ENCODE assay signal across 23 cellular contexts in the genomic region with DNA sequence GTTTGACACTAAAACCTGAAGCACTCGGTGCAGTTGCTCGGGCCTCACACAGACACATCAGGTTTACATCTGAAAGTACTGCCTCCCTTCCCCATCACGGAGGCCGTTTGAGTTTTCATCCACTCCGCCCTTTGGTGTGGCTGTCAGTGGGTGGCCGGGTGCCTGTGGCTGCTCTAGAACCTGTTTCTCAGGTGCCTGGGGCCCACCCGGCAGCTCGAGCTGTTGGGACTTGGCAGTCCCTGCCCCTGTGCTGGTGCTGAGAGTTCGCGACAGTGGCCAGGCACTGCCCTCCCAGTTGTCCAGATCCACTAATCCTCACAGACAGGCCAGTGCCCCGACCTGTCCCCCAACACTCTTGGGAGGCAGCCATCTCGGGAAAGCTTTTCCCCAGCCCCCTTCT. TPM values are rescaled to one million over a fixed set of nuclear protein-coding genes. Genes with fewer than 3 reads are reported as not detected.
A peak's percentile ranks its signal among the peaks of the same experiment; 100 is the strongest.
DNase-seq lines count a peak whose midpoint lies in the region; ATAC-seq, FAIRE-seq and TF ChIP-seq lines count a peak whose summit lies in the region.
"Had no signal": no experiment of that assay in that cellular context is flagged by ENCODE, and none has a peak within 500 bp of the region (broad histone marks: within the 10 kb centered on the region; RNA-seq: fewer than 3 reads in every experiment).

No MANE protein-coding gene starts in this region.

- no peaks in the 10 kb centered on the region for H3K27me3 Mint-ChIP-seq in activated naive CD8-positive, alpha-beta T cell treated with anti-CD3 and anti-CD28 coated beads for 36 hours
- H3K27me3 Mint-ChIP-seq in activated naive CD8-positive, alpha-beta T cell treated with anti-CD3 and anti-CD28 coated beads, Interleukin-2, amount 50 U/mL, for 24 hours: no peaks in the 10 kb centered on the region

- TF ChIP-seq CTCF in upper lobe of right lung (IDR thresholded peaks at IDR 0.05): no peak
- TF ChIP-seq CTCF in A673 (conservative IDR thresholded peaks at IDR 0.05; ENCODE audit: low read depth, low read length): no peak

- H3K27ac ChIP-seq in mucosa of rectum (ENCODE audit: low read depth in 2 of 2, low read length in 2 of 2): peak overlapping the region; percentile 36 to 58
- H3K27ac ChIP-seq in upper lobe of right lung: peak overlapping the region; percentile 36
- no peak overlapping the region for H3K27ac ChIP-seq in A673 (ENCODE audit: low read depth, low read length, poor library complexity, severe bottlenecking)
- H3K27ac ChIP-seq: cardiac muscle cell, esophagus muscularis mucosa, left lung, ovary, SK-N-MC had no signal

- H3K27me3 ChIP-seq in mucosa of rectum (ENCODE audit: control insufficient read depth in 2 of 2, insufficient read depth in 2 of 2, low read length in 2 of 2) (no peaks in the 10 kb centered on the region), upper lobe of right lung (no peaks in the 10 kb centered on the region), A673 (replicated peaks; ENCODE audit: insufficient read depth, low read depth, low read length, poor library complexity) (no peaks in the 10 kb centered on the region)
- H3K27me3 ChIP-seq: cardiac muscle cell, dorsolateral prefrontal cortex, esophagus muscularis mucosa, left lung, ovary had no signal

- DNase-seq in activated naive CD8-positive, alpha-beta T cell treated with anti-CD3 and anti-CD28 coated beads for 36 hours: no peak
- DNase-seq in activated naive CD8-positive, alpha-beta T cell treated with anti-CD3 and anti-CD28 coated beads, Interleukin-2, amount 50 U/mL, for 24 hours: no peak
- DNase-seq in T47D (ENCODE audit: low read depth in 1 of 2, low spot score in 1 of 2): peak; percentile 31 to 50
- peak; percentile 64 for DNase-seq in upper lobe of right lung
- DNase-seq in GM19239 (ENCODE audit: insufficient read length, low spot score): no peak
- DNase-seq in A673 (ENCODE audit: low spot score): no peak
- DNase-seq: DMS153; NCI-H1694; stimulated activated CD4-positive, alpha-beta T cell treated with anti-CD3 and anti-CD28 coated beads, Interleukin-1b, Interleukin-23, amount 100 ng/mL, for 48 hours; stimulated activated naive CD8-positive, alpha-beta T cell treated with anti-CD3 and anti-CD28 coated beads, Interleukin-15, Interleukin-2, amounts not matched to agents 100 U/mL and 50 U/mL, for 24 hours; T-helper 9 cell had no signal

- peaks cover 6% of the 10 kb centered on the region for H3K36me3 Mint-ChIP-seq in activated naive CD8-positive, alpha-beta T cell treated with anti-CD3 and anti-CD28 coated beads for 36 hours
- peaks cover 14% of the 10 kb centered on the region for H3K36me3 Mint-ChIP-seq in activated naive CD8-positive, alpha-beta T cell treated with anti-CD3 and anti-CD28 coated beads, Interleukin-2, amount 50 U/mL, for 24 hours (ENCODE audit: low read depth)

- POLR2A ChIA-PET in A673 (lab: Charles Lee; ENCODE audit: low non-redundant PET): interaction anchor here (0.6 kb wide), 1 partner anchor 170 kb away, joined by 14 read pairs; no protein-coding TSS in a partner anchor

- H3K36me3 ChIP-seq in mucosa of rectum (ENCODE audit: control insufficient read depth in 2 of 2, insufficient read depth in 2 of 2, low read length in 2 of 2): peaks cover 32 to 48% of the 10 kb centered on the region in 2 donors
- H3K36me3 ChIP-seq in upper lobe of right lung: peaks cover 66% of the 10 kb centered on the region
- H3K36me3 ChIP-seq in A673 (ENCODE audit: insufficient read depth, low read length, poor library complexity, severe bottlenecking): peaks cover 37% of the 10 kb centered on the region
- H3K36me3 ChIP-seq: ovary had no signal

- in situ Hi-C loops in T47D (cut with HindIII; ENCODE audit: low pct_unique_long_range_greater_than_20kb, low sequenced_read_pairs): no loop called here

- no peak for FAIRE-seq in GM19239 (lab: Jason Lieb, UNC)
- FAIRE-seq: A204.1 had no signal

- peaks cover 17 to 20% of the 10 kb centered on the region in 2 donors for H3K4me1 ChIP-seq in mucosa of rectum (ENCODE audit: control insufficient read depth in 2 of 2, insufficient read depth in 2 of 2, low read length in 2 of 2)
- peaks cover 43% of the 10 kb centered on the region for H3K4me1 ChIP-seq in upper lobe of right lung
- peaks cover 26% of the 10 kb centered on the region for H3K4me1 ChIP-seq in A673 (ENCODE audit: insufficient read depth, low read length, poor library complexity, severe bottlenecking)

- H3K9me3 Mint-ChIP-seq in activated naive CD8-positive, alpha-beta T cell treated with anti-CD3 and anti-CD28 coated beads for 36 hours: no peaks in the 10 kb centered on the region
- H3K9me3 Mint-ChIP-seq in activated naive CD8-positive, alpha-beta T cell treated with anti-CD3 and anti-CD28 coated beads, Interleukin-2, amount 50 U/mL, for 24 hours: no peaks in the 10 kb centered on the region

- intact Hi-C loops in upper lobe of right lung (cut with DNase I): no loop called here
- intact Hi-C loops in A673 (cut with micrococcal nuclease; ENCODE audit: unreplicated experiment): no loop called here

- no TSS peak for BruUV-seq in A673 (replicated peaks; lab: Mats Ljungman, UMichigan)

- H3K9me3 ChIP-seq in mucosa of rectum (ENCODE audit: control insufficient read depth in 2 of 2, low read length in 2 of 2): no peaks in the 10 kb centered on the region
- no peaks in the 10 kb centered on the region for H3K9me3 ChIP-seq in upper lobe of right lung
- H3K9me3 ChIP-seq in A673 (ENCODE audit: low read depth, low read length, poor library complexity, severe bottlenecking): no peaks in the 10 kb centered on the region
- H3K9me3 ChIP-seq: esophagus muscularis mucosa, left lung, ovary had no signal

- H3K4me3 ChIP-seq in mucosa of rectum (ENCODE audit: low read length in 2 of 2): no peak overlapping the region
- H3K4me3 ChIP-seq in upper lobe of right lung: no peak overlapping the region
- H3K4me3 ChIP-seq in A673 (ENCODE audit: low read depth, low read length, poor library complexity, severe bottlenecking): no peak overlapping the region
- H3K4me3 ChIP-seq: cardiac muscle cell, dorsolateral prefrontal cortex, esophagus muscularis mucosa, left lung, ovary, SK-N-MC had no signal

- H3K4me1 Mint-ChIP-seq in activated naive CD8-positive, alpha-beta T cell treated with anti-CD3 and anti-CD28 coated beads for 36 hours: no peaks in the 10 kb centered on the region
- peaks cover 10% of the 10 kb centered on the region for H3K4me1 Mint-ChIP-seq in activated naive CD8-positive, alpha-beta T cell treated with anti-CD3 and anti-CD28 coated beads, Interleukin-2, amount 50 U/mL, for 24 hours

- no peak for ATAC-seq in activated naive CD8-positive, alpha-beta T cell treated with anti-CD3 and anti-CD28 coated beads, Interleukin-2, amount 50 U/mL, for 24 hours
- ATAC-seq in upper lobe of right lung (no peak), GM21447 (IDR thresholded peaks at IDR 0.05; ENCODE audit: unreplicated experiment) (no peak)
- ATAC-seq: activated CD4-positive, CD25-positive, alpha-beta regulatory T cell treated with anti-CD3 and anti-CD28 coated beads, Interleukin-2, amount 50 U/mL, for 24 hours; HCT116; Panc1; stimulated activated naive CD8-positive, alpha-beta T cell treated with anti-CD3 and anti-CD28 coated beads, Interleukin-15, Interleukin-2, amounts not matched to agents 100 U/mL and 50 U/mL, for 24 hours had no signal

- CTCF ChIA-PET in A673 (lab: Charles Lee): no interaction called here

- peak overlapping the region in 1 of 2 donors; percentile 28 for H3K9ac ChIP-seq in mucosa of rectum (ENCODE audit: low read depth in 1 of 2, low read length in 2 of 2)

- H3K27ac Mint-ChIP-seq in activated naive CD8-positive, alpha-beta T cell treated with anti-CD3 and anti-CD28 coated beads for 36 hours: peak overlapping the region; percentile 29
- H3K27ac Mint-ChIP-seq in activated naive CD8-positive, alpha-beta T cell treated with anti-CD3 and anti-CD28 coated beads, Interleukin-2, amount 50 U/mL, for 24 hours: no peak overlapping the region

- no peak overlapping the region for H3K4me3 Mint-ChIP-seq in activated naive CD8-positive, alpha-beta T cell treated with anti-CD3 and anti-CD28 coated beads for 36 hours
- H3K4me3 Mint-ChIP-seq in activated naive CD8-positive, alpha-beta T cell treated with anti-CD3 and anti-CD28 coated beads, Interleukin-2, amount 50 U/mL, for 24 hours: no peak overlapping the region

RNA-seq across cellular contexts. Expression of gene XRCC3, which starts 22.4 kb away (rescaled TPM):
- total RNA-seq in activated naive CD8-positive, alpha-beta T cell treated with anti-CD3 and anti-CD28 coated beads for 36 hours: 10 to 100 TPM; 57.8 to 65.0 TPM
- total RNA-seq in upper lobe of right lung (5.6 TPM), A673 (2021) (82.1 and 91.8 TPM in 2 replicates)

RNA-seq across cellular contexts. Expression of gene ZFYVE21, which starts 22.7 kb away (rescaled TPM):
- 1 to 10 TPM; 8.0 to 8.9 TPM for total RNA-seq in activated naive CD8-positive, alpha-beta T cell treated with anti-CD3 and anti-CD28 coated beads for 36 hours
- total RNA-seq in upper lobe of right lung: 61.3 TPM
- 35.7 and 38.6 TPM in 2 replicates for total RNA-seq in A673 (2021)

Comparison
In these comparisons a context has a peak if more than half of its experiments do, and no peak if none do; other contexts are left out.
1. DNase-seq: peak in T47D (2 of 2) and upper lobe of right lung (single experiment); none in activated naive CD8-positive, alpha-beta T cell treated with anti-CD3 and anti-CD28 coated beads for 36 hours (single experiment), activated naive CD8-positive, alpha-beta T cell treated with anti-CD3 and anti-CD28 coated beads, Interleukin-2, amount 50 U/mL, for 24 hours (single experiment), GM19239 (single experiment) and A673 (single experiment).